In the genomic region with DNA sequence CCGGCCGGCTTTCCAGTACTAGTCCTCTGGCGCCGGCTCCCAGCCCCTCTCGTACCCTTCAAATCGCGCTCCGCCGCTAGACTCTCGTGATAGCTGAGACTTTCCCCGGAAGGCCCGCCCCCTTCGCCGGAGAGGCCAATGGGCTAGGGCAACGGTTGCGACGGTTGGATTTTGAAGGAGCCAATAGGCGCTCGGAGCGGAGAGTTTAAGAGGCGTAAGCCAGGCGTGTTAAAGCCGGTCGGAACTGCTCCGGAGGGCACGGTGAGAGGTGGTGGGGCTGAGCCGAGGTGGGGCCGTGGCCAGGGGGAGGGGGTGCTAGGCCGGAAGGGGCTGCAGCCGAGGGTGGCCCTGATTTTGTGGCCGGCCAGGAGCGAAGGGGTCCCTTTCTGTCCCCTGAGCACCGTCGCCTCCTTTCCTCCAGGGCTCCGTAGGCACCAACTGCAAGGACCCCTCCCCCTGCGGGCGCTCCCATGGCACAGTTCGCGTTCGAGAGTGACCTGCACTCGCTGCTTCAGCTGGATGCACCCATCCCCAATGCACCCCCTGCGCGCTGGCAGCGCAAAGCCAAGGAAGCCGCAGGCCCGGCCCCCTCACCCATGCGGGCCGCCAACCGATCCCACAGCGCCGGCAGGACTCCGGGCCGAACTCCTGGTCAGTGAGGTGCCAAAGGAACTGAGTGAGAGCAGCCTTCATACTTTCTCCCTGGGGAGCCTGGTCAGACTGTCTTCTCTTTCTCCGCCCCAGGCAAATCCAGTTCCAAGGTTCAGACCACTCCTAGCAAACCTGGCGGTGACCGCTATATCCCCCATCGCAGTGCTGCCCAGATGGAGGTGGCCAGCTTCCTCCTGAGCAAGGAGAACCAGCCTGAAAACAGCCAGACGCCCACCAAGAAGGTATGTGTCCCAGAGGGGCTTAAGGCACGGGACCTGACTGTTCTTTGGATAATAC, we compare ENCODE assay signal across 8 cellular contexts. TPM values are rescaled to one million over a fixed set of nuclear protein-coding genes. Genes with fewer than 3 reads are reported as not detected.
A peak's percentile ranks its signal among the peaks of the same experiment; 100 is the strongest.
DNase-seq lines count a peak whose midpoint lies in the region; ATAC-seq and TF ChIP-seq lines count a peak whose summit lies in the region.

Gene CDC20, plus strand, starts transcription at position 236 of the 948 bp plus-strand sequence. Its CDS starts 235 bp downstream, at position 471.

- peak within 1 kb of the TSS; percentile 77 for H3K56ac ChIP-seq in IMR-90 (ENCODE audit: extremely low read depth, insufficient read depth, low read length)

- H2BK120ac ChIP-seq in IMR-90 (ENCODE audit: low read depth, low read length), result peak within 1 kb of the TSS; percentile 69

- peak within 1 kb of the TSS; percentile 48 for H3K18ac ChIP-seq in IMR-90 (ENCODE audit: low read depth, low read length)

- peak within 1 kb of the TSS; percentile 78 for H2BK5ac ChIP-seq in IMR-90 (ENCODE audit: low read depth, low read length, poor library complexity, severe bottlenecking)

- peaks cover 9% of the 10 kb centered on the region; the same call in 1 of the 2 replicates for H3K4me1 ChIP-seq in IMR-90 (ENCODE audit: control insufficient read depth, insufficient read depth, low read length)
- H3K4me1 ChIP-seq in mononuclear cell (ENCODE audit: insufficient read depth, low read length), result peaks cover 48% of the 10 kb centered on the region

- peak within 1 kb of the TSS; percentile 92 for H3K4ac ChIP-seq in IMR-90 (ENCODE audit: low read depth, low read length)

- peaks cover 12% of the 10 kb centered on the region; the same call in 1 of the 2 replicates for H3K9me1 ChIP-seq in IMR-90 (ENCODE audit: insufficient read depth, low read length)

- peak; percentile 100 for DNase-seq in DMS 273 (lab: John Stamatoyannopoulos, UW; ENCODE audit: unreplicated experiment)
- DNase-seq in IMR-90, result peak; percentile 92
- peak; percentile 99 for DNase-seq in OCI-M1 (lab: John Stamatoyannopoulos, UW)
- DNase-seq in activated T-cell treated with anti-CD3 and anti-CD28 coated beads for 24 hours (ENCODE audit: low read depth), result peak; percentile 99
- peak; percentile 91 for DNase-seq in epidermal melanocyte (ENCODE audit: insufficient read length, low spot score)
- DNase-seq in stimulated activated CD8-positive, alpha-beta memory T cell treated with anti-CD3 and anti-CD28 coated beads, Interleukin-4, amount 100 ng/mL, for 1 hour (ENCODE audit: low read depth in 2 of 2, low spot score in 1 of 2), result peak; percentile 95 to 96

- CTCF ChIA-PET in IMR-90 (lab: Yijun Ruan, JAX), result interaction anchor here (0.9 to 1.9 kb wide), 3 partner anchors 10 to 132 kb away, joined by 3 to 8 read pairs (median 3); no protein-coding TSS in a partner anchor

- H3K4me3 ChIP-seq in IMR-90 (ENCODE audit: insufficient read depth, low read depth, low read length) (peak within 1 kb of the TSS; percentile 75), mononuclear cell (ENCODE audit: low read length) (peak within 1 kb of the TSS; percentile 61)

- peak within 1 kb of the TSS; percentile 90 for H2AK5ac ChIP-seq in IMR-90 (ENCODE audit: low read depth, low read length)

- in situ Hi-C loops in IMR-90 (cut with MboI; ENCODE audit: low sequenced_read_pairs), result loop anchor here (10.0 kb wide), 1 partner anchor 124 kb away; no protein-coding TSS in a partner anchor

- no peak for TF ChIP-seq CTCF in IMR-90 (conservative IDR thresholded peaks at IDR 0.05; ENCODE audit: low read depth, low read length)

- peak within 1 kb of the TSS; percentile 90 for H3K9ac ChIP-seq in IMR-90 (ENCODE audit: low read depth, low read length)

- WGBS in IMR-90 (ENCODE audit: extremely low coverage in 2 of 2, insufficient read length in 1 of 2), 2 experiments, result 0% methylated on average over 18 of the region's 59 CpGs; no CpG with 5 or more reads in 1 of the 2 experiments

- POLR2A ChIA-PET in IMR-90 (lab: Charles Lee; ENCODE audit: unreplicated experiment), result interaction anchor here (0.8 to 1.0 kb wide), 3 partner anchors 9 to 132 kb away, joined by 3 to 4 read pairs (median 3); partner anchors contain the start of gene ELOVL1

- peak within 1 kb of the TSS; percentile 79 to 93 for H4K8ac ChIP-seq in IMR-90 (ENCODE audit: low read depth in 2 of 2, low read length in 2 of 2)

- H3K9me3 ChIP-seq in IMR-90 (ENCODE audit: control insufficient read depth, insufficient read depth, low read length), result no peaks in the 10 kb centered on the region
- no peaks in the 10 kb centered on the region for H3K9me3 ChIP-seq in mononuclear cell (ENCODE audit: low read depth, low read length)

- no peak for TF ChIP-seq RAD21 in IMR-90 (IDR thresholded peaks at IDR 0.05; ENCODE audit: low read length)

- dilution Hi-C loops in IMR-90 (cut with HindIII; ENCODE audit: low sequenced_read_pairs, unreplicated experiment), result no loop called here

- H3K4me2 ChIP-seq in IMR-90 (ENCODE audit: low read depth, low read length), result peak within 1 kb of the TSS; percentile 87

- H4K20me1 ChIP-seq in IMR-90 (ENCODE audit: insufficient read depth, low read length), result peaks cover 10% of the 10 kb centered on the region; the same call in 1 of the 2 replicates

- TF ChIP-seq POLR2A in IMR-90 (IDR thresholded peaks at IDR 0.05; ENCODE audit: low read depth, low read length), result no peak; the same call in 1 of the 2 replicates

- BruUV-seq in IMR-90 (replicated peaks; lab: Mats Ljungman, UMichigan), result TSS peak; percentile 77

- H2BK20ac ChIP-seq in IMR-90 (ENCODE audit: low read depth, low read length), result peak within 1 kb of the TSS; percentile 0; the same call in 1 of the 2 replicates

- H4K5ac ChIP-seq in IMR-90 (ENCODE audit: low read depth, low read length), result peak within 1 kb of the TSS; percentile 79

- H2AK9ac ChIP-seq in IMR-90 (replicated peaks; ENCODE audit: low read depth, low read length, poor library complexity), result peak within 1 kb of the TSS; percentile 90

- H4K91ac ChIP-seq in IMR-90 (ENCODE audit: insufficient read depth, low read depth, low read length), result peak within 1 kb of the TSS; percentile 75

- ATAC-seq in GM21528 (IDR thresholded peaks at IDR 0.05; ENCODE audit: low FRiP score, unreplicated experiment), result peak; percentile 94
- peak; percentile 96 for ATAC-seq in IMR-90 (ENCODE audit: low read depth)

- H3K27me3 ChIP-seq in IMR-90 (ENCODE audit: control insufficient read depth, insufficient read depth, low read length) (no peaks in the 10 kb centered on the region), mononuclear cell (ENCODE audit: insufficient read depth, low read length) (no peaks in the 10 kb centered on the region)

- H3K27ac ChIP-seq in IMR-90 (ENCODE audit: insufficient read depth, low read length), result peak within 1 kb of the TSS; percentile 94

- peaks cover 3 to 38% of the 10 kb centered on the region in 2 experiments; a peak in 3 of 4 replicates for H3K79me1 ChIP-seq in IMR-90 (ENCODE audit: low read depth in 1 of 2, low read length in 2 of 2)

- peaks cover 31% of the 10 kb centered on the region for H3K36me3 ChIP-seq in IMR-90 (ENCODE audit: control insufficient read depth, insufficient read depth, low read length)

- peak within 1 kb of the TSS; percentile 90 for H2AFZ ChIP-seq in IMR-90 (replicated peaks; ENCODE audit: low read length, poor library complexity)

- peak within 1 kb of the TSS; percentile 63 for H3K23ac ChIP-seq in IMR-90 (ENCODE audit: low read depth, low read length)

- peak within 1 kb of the TSS; percentile 72; the same call in 1 of the 3 replicates for H2BK15ac ChIP-seq in IMR-90 (ENCODE audit: low read depth, low read length)

- intact Hi-C loops in IMR-90 (cut with micrococcal nuclease), result loop anchor here (1.0 kb wide), 2 partner anchors 121 to 132 kb away; no protein-coding TSS in a partner anchor

- peak within 1 kb of the TSS; percentile 91 for H3K14ac ChIP-seq in IMR-90 (replicated peaks; ENCODE audit: low read depth, low read length)

TF ChIP-seq in IMR-90, 13 proteins besides CTCF, POLR2A, EP300 and RAD21:
- TF ChIP-seq FOS (IDR thresholded peaks at IDR 0.05; ENCODE audit: low read depth, low read length) (peak; percentile 42; the same call in 1 of the 2 replicates), BHLHE40 (IDR thresholded peaks at IDR 0.05; ENCODE audit: low read depth, low read length) (no peak), MXI1 (IDR thresholded peaks at IDR 0.05; ENCODE audit: borderline replicate concordance, low read depth, low read length) (peak; percentile 100), SMC3 (IDR thresholded peaks at IDR 0.05; ENCODE audit: low read depth, low read length) (no peak)

RNA-seq across cellular contexts. Expression of gene CDC20, which starts in this region (rescaled TPM):
- total RNA-seq in IMR-90 (2012; rRNA removed), result 78.0 and 103 TPM in 2 replicates
- 107 and 115 TPM in 2 replicates for polyA plus RNA-seq in IMR-90 (2012; rRNA removed)
- polyA plus RNA-seq in IMR-90 (2012; cell fraction: cytosol; rRNA removed), result 75.5 and 90.0 TPM in 2 replicates
- 26.3 and 75.6 TPM in 2 replicates for polyA plus RNA-seq in IMR-90 (2012; cell fraction: nucleus; rRNA removed; ENCODE audit: low replicate concordance)
- total RNA-seq in mononuclear cell, result 0.52 TPM

Comparison
In these comparisons a context has a peak if more than half of its experiments do, and no peak if none do; other contexts are left out.
1. Peak in every context shown above with its lines: DNase-seq, ATAC-seq, H3K4me3 ChIP-seq and H3K27ac ChIP-seq.
2. RNA of gene CDC20 (total RNA-seq): 78.0 to 103 TPM in IMR-90; 0.52 TPM in mononuclear cell (single experiment); every median in the first group is over 10 times any median in the second.